In genomic region chr6:90333928-90334327, GRCh38 we compare ENCODE assay signal across 2 cellular contexts.
TF ChIP-seq lines count a peak whose summit lies in the region.

No MANE protein-coding gene starts in this region.

TF ChIP-seq in HEK293, 187 proteins besides CTCF, POLR2A, EP300 and RAD21:
- TF ChIP-seq ZNF776 (tag by site-specific recombination; IDR thresholded peaks at IDR 0.05; ENCODE audit: borderline replicate concordance) (no peak), ZNF585B (tag by site-specific recombination; IDR thresholded peaks at IDR 0.05) (peak; percentile 86)

TF ChIP-seq in K562, 482 proteins besides CTCF, POLR2A, EP300 and RAD21:
- 0 out of 2 replicates have a peak, but pooled peaks have one; percentile 25 for TF ChIP-seq ZNF184 (CRISPR knock-in tag; IDR thresholded peaks at IDR 0.05)
- TF ChIP-seq ZFPM2 (CRISPR knock-in tag; IDR thresholded peaks at IDR 0.05): no peak
